Comparison of ENCODE assay signal across 37 cellular contexts in the genomic region with DNA sequence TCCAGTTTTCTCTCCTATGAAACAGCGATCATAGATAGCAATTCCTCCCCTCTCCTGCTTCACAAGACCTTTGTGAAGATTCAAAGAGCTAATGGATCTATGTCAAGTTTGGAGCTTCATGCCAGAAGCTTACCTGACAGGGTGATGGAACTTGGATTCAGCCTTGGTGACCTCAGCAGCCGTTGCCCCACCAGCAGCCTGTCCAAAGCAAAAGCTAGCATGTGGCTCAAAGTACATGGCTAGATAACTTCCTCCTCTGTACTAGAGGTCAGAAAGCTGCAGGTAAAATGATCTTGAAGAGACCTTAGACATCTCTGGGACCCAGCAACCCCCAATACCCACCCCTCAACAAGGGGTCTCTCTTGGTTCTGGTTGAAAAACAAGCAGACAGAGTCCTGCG. TPM values are rescaled to one million over a fixed set of nuclear protein-coding genes. Genes with fewer than 3 reads are reported as not detected.
"Had no signal": no experiment of that assay in that cellular context is flagged by ENCODE, and none has a peak within 500 bp of the region (broad histone marks: within the 10 kb centered on the region; RNA-seq: fewer than 3 reads in every experiment).

No MANE protein-coding gene starts in this region.

- H3K27me3 ChIP-seq: ascending aorta, cardiac muscle cell, colonic mucosa, gastroesophageal sphincter had no signal

- FAIRE-seq: endometrium, endothelial cell of umbilical vein had no signal

- H3K27ac Mint-ChIP-seq: activated CD4-positive, alpha-beta memory T cell treated with anti-CD3 and anti-CD28 coated beads for 36 hours; activated CD4-positive, alpha-beta T cell treated with anti-CD3 and anti-CD28 coated beads for 36 hours; activated CD4-positive, alpha-beta T cell treated with anti-CD3 and anti-CD28 coated beads, Interleukin-2, amount 10 ng/mL, durations not matched to agents 24 days and 14 days; activated CD8-positive, alpha-beta memory T cell treated with anti-CD3 and anti-CD28 coated beads, Interleukin-2, amount 10 ng/mL, durations not matched to agents 7 days and 5 days; activated CD8-positive, alpha-beta T cell treated with anti-CD3 and anti-CD28 coated beads, Interleukin-2, amount 10 ng/mL, durations not matched to agents 7 days and 5 days; activated naive CD4-positive, alpha-beta T cell treated with anti-CD3 and anti-CD28 coated beads, Interleukin-2, amount 10 ng/mL, durations not matched to agents 7 days and 5 days; activated naive CD4-positive, alpha-beta T cell treated with anti-CD3 and anti-CD28 coated beads, Interleukin-2, amount 50 U/mL, for 72 hours; activated naive CD8-positive, alpha-beta T cell treated with anti-CD3 and anti-CD28 coated beads, Interleukin-2, amount 10 ng/mL, durations not matched to agents 7 days and 5 days; activated T-cell treated with anti-CD3 and anti-CD28 coated beads, Interleukin-2, amount 50 U/mL, for 72 hours had no signal

- DNase-seq: activated CD4-positive, alpha-beta memory T cell treated with anti-CD3 and anti-CD28 coated beads for 36 hours; activated CD4-positive, alpha-beta T cell treated with anti-CD3 and anti-CD28 coated beads for 36 hours; activated CD4-positive, alpha-beta T cell treated with anti-CD3 and anti-CD28 coated beads, Interleukin-2, amount 10 ng/mL, durations not matched to agents 24 days and 14 days; activated CD4-positive, CD25-positive, alpha-beta regulatory T cell; activated CD4-positive, CD25-positive, alpha-beta regulatory T cell treated with anti-CD3 and anti-CD28 coated beads, Interleukin-2, amount 50 U/mL, for 72 hours; activated CD8-positive, alpha-beta memory T cell treated with anti-CD3 and anti-CD28 coated beads, Interleukin-2, amount 10 ng/mL, durations not matched to agents 7 days and 5 days; activated CD8-positive, alpha-beta memory T cell treated with anti-CD3 and anti-CD28 coated beads, Interleukin-2, amount 50 U/mL, for 4 hours; activated CD8-positive, alpha-beta T cell treated with anti-CD3 and anti-CD28 coated beads, Interleukin-2, amount 10 ng/mL, durations not matched to agents 7 days and 5 days; activated gamma-delta T cell; activated naive CD4-positive, alpha-beta T cell; activated naive CD4-positive, alpha-beta T cell treated with anti-CD3 and anti-CD28 coated beads, Interleukin-2, amount 10 ng/mL, durations not matched to agents 7 days and 5 days; activated naive CD8-positive, alpha-beta T cell treated with anti-CD3 and anti-CD28 coated beads, Interleukin-2, amount 10 ng/mL, durations not matched to agents 7 days and 5 days; activated T-cell treated with anti-CD3 and anti-CD28 coated beads, Interleukin-2, amount 50 U/mL, for 1 hour; activated T-cell treated with anti-CD3 and anti-CD28 coated beads, Interleukin-2, amount 50 U/mL, for 72 hours; central memory CD4-positive, alpha-beta T cell; cerebellar nuclear complex; colonic mucosa; effector CD8-positive, alpha-beta T cell; esophagus squamous epithelium; foreskin melanocyte; T-helper 2 cell had no signal

- H3K36me3 ChIP-seq: ascending aorta, breast epithelium, cardiac muscle cell, colonic mucosa, esophagus squamous epithelium, gastroesophageal sphincter had no signal

- H3K27ac ChIP-seq: ascending aorta, breast epithelium, cardiac muscle cell, colonic mucosa, epithelial cell of prostate, esophagus squamous epithelium, gastroesophageal sphincter had no signal

- H3K36me3 Mint-ChIP-seq: activated CD4-positive, alpha-beta memory T cell treated with anti-CD3 and anti-CD28 coated beads for 36 hours; activated CD8-positive, alpha-beta memory T cell treated with anti-CD3 and anti-CD28 coated beads, Interleukin-2, amount 10 ng/mL, durations not matched to agents 7 days and 5 days; activated naive CD4-positive, alpha-beta T cell treated with anti-CD3 and anti-CD28 coated beads, Interleukin-2, amount 10 ng/mL, durations not matched to agents 7 days and 5 days; activated naive CD4-positive, alpha-beta T cell treated with anti-CD3 and anti-CD28 coated beads, Interleukin-2, amount 50 U/mL, for 72 hours; activated naive CD8-positive, alpha-beta T cell treated with anti-CD3 and anti-CD28 coated beads, Interleukin-2, amount 10 ng/mL, durations not matched to agents 7 days and 5 days; brain had no signal

- H3K9me3 Mint-ChIP-seq: activated CD4-positive, alpha-beta memory T cell treated with anti-CD3 and anti-CD28 coated beads for 36 hours; activated CD4-positive, alpha-beta T cell treated with anti-CD3 and anti-CD28 coated beads, Interleukin-2, amount 10 ng/mL, durations not matched to agents 24 days and 14 days; activated naive CD4-positive, alpha-beta T cell treated with anti-CD3 and anti-CD28 coated beads, Interleukin-2, amount 10 ng/mL, durations not matched to agents 7 days and 5 days; activated naive CD4-positive, alpha-beta T cell treated with anti-CD3 and anti-CD28 coated beads, Interleukin-2, amount 50 U/mL, for 72 hours; activated naive CD8-positive, alpha-beta T cell treated with anti-CD3 and anti-CD28 coated beads, Interleukin-2, amount 10 ng/mL, durations not matched to agents 7 days and 5 days; activated T-cell treated with anti-CD3 and anti-CD28 coated beads, Interleukin-2, amount 50 U/mL, for 72 hours; brain had no signal

- H3K9me3 ChIP-seq: ascending aorta, breast epithelium, colonic mucosa, esophagus squamous epithelium, gastroesophageal sphincter had no signal

- H3K4me3 Mint-ChIP-seq: activated CD4-positive, alpha-beta memory T cell treated with anti-CD3 and anti-CD28 coated beads for 36 hours; activated CD4-positive, alpha-beta T cell treated with anti-CD3 and anti-CD28 coated beads for 36 hours; activated CD4-positive, alpha-beta T cell treated with anti-CD3 and anti-CD28 coated beads, Interleukin-2, amount 10 ng/mL, durations not matched to agents 24 days and 14 days; activated CD8-positive, alpha-beta memory T cell treated with anti-CD3 and anti-CD28 coated beads, Interleukin-2, amount 10 ng/mL, durations not matched to agents 7 days and 5 days; activated CD8-positive, alpha-beta T cell treated with anti-CD3 and anti-CD28 coated beads, Interleukin-2, amount 10 ng/mL, durations not matched to agents 7 days and 5 days; activated naive CD4-positive, alpha-beta T cell treated with anti-CD3 and anti-CD28 coated beads, Interleukin-2, amount 10 ng/mL, durations not matched to agents 7 days and 5 days; activated naive CD8-positive, alpha-beta T cell treated with anti-CD3 and anti-CD28 coated beads, Interleukin-2, amount 10 ng/mL, durations not matched to agents 7 days and 5 days; activated T-cell treated with anti-CD3 and anti-CD28 coated beads, Interleukin-2, amount 50 U/mL, for 72 hours; brain had no signal

- H3K4me1 ChIP-seq: ascending aorta, breast epithelium, colonic mucosa, esophagus squamous epithelium had no signal

- H3K4me3 ChIP-seq: ascending aorta, breast epithelium, cardiac muscle cell, colonic mucosa, esophagus squamous epithelium, gastroesophageal sphincter had no signal

- H3K27me3 Mint-ChIP-seq: activated CD4-positive, alpha-beta memory T cell treated with anti-CD3 and anti-CD28 coated beads for 36 hours; activated CD4-positive, alpha-beta T cell treated with anti-CD3 and anti-CD28 coated beads for 36 hours; activated CD4-positive, alpha-beta T cell treated with anti-CD3 and anti-CD28 coated beads, Interleukin-2, amount 10 ng/mL, durations not matched to agents 24 days and 14 days; activated CD8-positive, alpha-beta memory T cell treated with anti-CD3 and anti-CD28 coated beads, Interleukin-2, amount 10 ng/mL, durations not matched to agents 7 days and 5 days; activated naive CD4-positive, alpha-beta T cell treated with anti-CD3 and anti-CD28 coated beads, Interleukin-2, amount 10 ng/mL, durations not matched to agents 7 days and 5 days; activated naive CD8-positive, alpha-beta T cell treated with anti-CD3 and anti-CD28 coated beads, Interleukin-2, amount 10 ng/mL, durations not matched to agents 7 days and 5 days had no signal

- H3K4me1 Mint-ChIP-seq: activated CD4-positive, alpha-beta T cell treated with anti-CD3 and anti-CD28 coated beads for 36 hours; activated CD4-positive, alpha-beta T cell treated with anti-CD3 and anti-CD28 coated beads, Interleukin-2, amount 10 ng/mL, durations not matched to agents 24 days and 14 days; activated CD8-positive, alpha-beta memory T cell treated with anti-CD3 and anti-CD28 coated beads, Interleukin-2, amount 10 ng/mL, durations not matched to agents 7 days and 5 days; activated naive CD4-positive, alpha-beta T cell treated with anti-CD3 and anti-CD28 coated beads, Interleukin-2, amount 10 ng/mL, durations not matched to agents 7 days and 5 days; activated naive CD8-positive, alpha-beta T cell treated with anti-CD3 and anti-CD28 coated beads, Interleukin-2, amount 10 ng/mL, durations not matched to agents 7 days and 5 days had no signal

- ATAC-seq: activated CD4-positive, alpha-beta T cell treated with anti-CD3 and anti-CD28 coated beads for 36 hours; activated CD8-positive, alpha-beta memory T cell treated with anti-CD3 and anti-CD28 coated beads, Interleukin-2, amount 10 ng/mL, durations not matched to agents 7 days and 5 days; activated CD8-positive, alpha-beta T cell treated with anti-CD3 and anti-CD28 coated beads, Interleukin-2, amount 10 ng/mL, durations not matched to agents 7 days and 5 days; activated naive CD4-positive, alpha-beta T cell treated with anti-CD3 and anti-CD28 coated beads, Interleukin-2, amount 50 U/mL, for 72 hours; activated T-cell treated with anti-CD3 and anti-CD28 coated beads, Interleukin-2, amount 50 U/mL, for 72 hours; gastroesophageal sphincter had no signal

RNA-seq across cellular contexts. Expression of gene RIPPLY1, which starts 1.8 kb away (rescaled TPM):
- total RNA-seq: activated CD4-positive, alpha-beta memory T cell treated with anti-CD3 and anti-CD28 coated beads for 36 hours; activated CD4-positive, alpha-beta T cell treated with anti-CD3 and anti-CD28 coated beads for 36 hours; activated CD4-positive, alpha-beta T cell treated with anti-CD3 and anti-CD28 coated beads, Interleukin-2, amount 10 ng/mL, durations not matched to agents 24 days and 14 days; activated CD8-positive, alpha-beta memory T cell treated with anti-CD3 and anti-CD28 coated beads for 36 hours; activated CD8-positive, alpha-beta memory T cell treated with anti-CD3 and anti-CD28 coated beads, Interleukin-2, amount 10 ng/mL, durations not matched to agents 7 days and 5 days; activated CD8-positive, alpha-beta T cell treated with anti-CD3 and anti-CD28 coated beads, Interleukin-2, amount 10 ng/mL, durations not matched to agents 7 days and 5 days; activated naive CD4-positive, alpha-beta T cell treated with anti-CD3 and anti-CD28 coated beads, Interleukin-2, amount 50 U/mL, for 72 hours; activated naive CD8-positive, alpha-beta T cell treated with anti-CD3 and anti-CD28 coated beads, Interleukin-2, amount 10 ng/mL, durations not matched to agents 7 days and 5 days; activated T-cell treated with anti-CD3 and anti-CD28 coated beads, Interleukin-2, amount 50 U/mL, for 72 hours; ascending aorta; cardiac muscle cell; colonic mucosa; dermis microvascular lymphatic vessel endothelial cell; endothelial cell of umbilical vein; esophagus squamous epithelium; fibroblast of lung; fibroblast of villous mesenchyme; gastroesophageal sphincter; glomerular endothelial cell; T-helper 1 cell treated with Interleukin-12 subunit alpha and Interleukin-12 subunit beta and Interleukin-4 antibody, amounts not matched to agents 30 ng/mL and 1 ng/mL, for 36 hours had no signal
- polyA plus RNA-seq: endothelial cell of umbilical vein, esophagus, fibroblast of lung had no signal

RNA-seq across cellular contexts. Expression of gene CLDN2, which starts 18.9 kb away (rescaled TPM):
- total RNA-seq: activated CD4-positive, alpha-beta memory T cell treated with anti-CD3 and anti-CD28 coated beads for 36 hours; activated CD4-positive, alpha-beta T cell treated with anti-CD3 and anti-CD28 coated beads for 36 hours; activated CD4-positive, alpha-beta T cell treated with anti-CD3 and anti-CD28 coated beads, Interleukin-2, amount 10 ng/mL, durations not matched to agents 24 days and 14 days; activated CD8-positive, alpha-beta memory T cell treated with anti-CD3 and anti-CD28 coated beads for 36 hours; activated CD8-positive, alpha-beta memory T cell treated with anti-CD3 and anti-CD28 coated beads, Interleukin-2, amount 10 ng/mL, durations not matched to agents 7 days and 5 days; activated CD8-positive, alpha-beta T cell treated with anti-CD3 and anti-CD28 coated beads, Interleukin-2, amount 10 ng/mL, durations not matched to agents 7 days and 5 days; activated naive CD4-positive, alpha-beta T cell treated with anti-CD3 and anti-CD28 coated beads, Interleukin-2, amount 50 U/mL, for 72 hours; activated naive CD8-positive, alpha-beta T cell treated with anti-CD3 and anti-CD28 coated beads, Interleukin-2, amount 10 ng/mL, durations not matched to agents 7 days and 5 days; activated T-cell treated with anti-CD3 and anti-CD28 coated beads, Interleukin-2, amount 50 U/mL, for 72 hours; dermis microvascular lymphatic vessel endothelial cell; endothelial cell of umbilical vein; esophagus squamous epithelium; fibroblast of lung; fibroblast of villous mesenchyme; gastroesophageal sphincter; glomerular endothelial cell; T-helper 1 cell treated with Interleukin-12 subunit alpha and Interleukin-12 subunit beta and Interleukin-4 antibody, amounts not matched to agents 30 ng/mL and 1 ng/mL, for 36 hours had no signal
- polyA plus RNA-seq: endothelial cell of umbilical vein, esophagus had no signal
